In the genomic region with DNA sequence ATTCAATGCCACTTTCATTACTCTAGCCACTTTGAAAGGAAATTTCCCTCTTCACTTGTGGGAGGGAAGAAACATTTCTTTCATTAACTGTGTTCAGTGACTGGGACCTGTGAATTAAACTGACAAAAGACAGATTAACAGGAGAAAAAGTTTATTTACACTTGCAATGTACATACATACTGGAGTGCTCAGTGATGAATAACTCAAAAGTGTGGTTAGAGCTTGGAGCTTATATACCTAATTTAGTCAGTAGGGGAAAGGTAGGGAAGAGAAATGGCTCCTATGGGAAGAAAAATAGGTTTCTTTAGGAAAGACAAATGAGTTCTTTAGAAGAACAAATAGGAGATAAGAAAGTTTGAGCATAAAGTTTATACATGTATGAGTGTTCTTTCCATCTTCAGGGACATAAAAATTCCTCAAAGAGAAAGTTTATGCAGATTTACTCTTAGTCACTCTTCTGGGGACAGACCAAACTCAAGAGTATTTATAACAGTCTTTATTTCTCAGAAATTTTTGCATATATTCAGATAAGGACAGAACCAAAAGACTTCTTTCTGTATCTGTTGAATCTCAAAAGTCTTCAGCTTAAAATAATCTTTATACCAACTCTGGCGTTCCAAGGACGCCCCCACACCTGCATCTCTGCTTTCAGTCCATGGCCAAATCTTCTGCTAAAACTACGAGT, we compare ENCODE assay signal across 19 cellular contexts.
DNase-seq lines count a peak whose midpoint lies in the region; ATAC-seq, FAIRE-seq and TF ChIP-seq lines count a peak whose summit lies in the region.
"Had no signal": no experiment of that assay in that cellular context is flagged by ENCODE, and none has a peak within 500 bp of the region (broad histone marks: within the 10 kb centered on the region; RNA-seq: fewer than 3 reads in every experiment).

No MANE protein-coding gene starts in this region.

- peak overlapping the region; percentile 97; the same call in 1 of the 2 replicates for H3K14ac ChIP-seq in IMR-90 (replicated peaks; ENCODE audit: low read depth, low read length)

- H3K4ac ChIP-seq in IMR-90 (ENCODE audit: low read depth, low read length) = peak overlapping the region; percentile 94

- in situ Hi-C loops in IMR-90 (cut with MboI; ENCODE audit: low sequenced_read_pairs) = no loop called here

- peak overlapping the region; percentile 97; the same call in 1 of the 2 replicates for H2BK20ac ChIP-seq in IMR-90 (ENCODE audit: low read depth, low read length)

- H2BK15ac ChIP-seq in IMR-90 (ENCODE audit: low read depth, low read length) = peak overlapping the region; percentile 95; the same call in 2 of the 3 replicates

- peaks cover 20% of the 10 kb centered on the region for H3K9me1 ChIP-seq in IMR-90 (ENCODE audit: insufficient read depth, low read length)

- TF ChIP-seq RAD21 in IMR-90 (IDR thresholded peaks at IDR 0.05; ENCODE audit: low read length) = no peak

- no peak overlapping the region for H3K4me3 Mint-ChIP-seq in activated naive CD4-positive, alpha-beta T cell treated with anti-CD3 and anti-CD28 coated beads for 36 hours
- no peak overlapping the region for H3K4me3 Mint-ChIP-seq in stimulated activated naive B cell treated with anti-CD40 and anti-IgM and Interleukin-4, amounts not matched to agents 10 μg/mL and 1 μg/mL and 100 μg/mL, for 72 hours
- H3K4me3 Mint-ChIP-seq: central memory CD8-positive, alpha-beta T cell; effector memory CD8-positive, alpha-beta T cell; nephron had no signal

- H3K4me3 ChIP-seq in IMR-90 (ENCODE audit: insufficient read depth, low read depth, low read length) = no peak overlapping the region
- H3K4me3 ChIP-seq in bronchial epithelial cell (ENCODE audit: low read depth, low read length) = no peak overlapping the region
- H3K4me3 ChIP-seq in aorta (ENCODE audit: low read length in 2 of 2) = no peak overlapping the region
- H3K4me3 ChIP-seq: psoas muscle had no signal

- H3K27ac Mint-ChIP-seq in activated naive CD4-positive, alpha-beta T cell treated with anti-CD3 and anti-CD28 coated beads for 36 hours = peak overlapping the region; percentile 74
- no peak overlapping the region for H3K27ac Mint-ChIP-seq in stimulated activated naive B cell treated with anti-CD40 and anti-IgM and Interleukin-4, amounts not matched to agents 10 μg/mL and 1 μg/mL and 100 μg/mL, for 72 hours
- H3K27ac Mint-ChIP-seq: effector memory CD8-positive, alpha-beta T cell had no signal

- ATAC-seq in IMR-90 (ENCODE audit: low read depth) = peak; percentile 7; the same call in 1 of the 2 replicates
- ATAC-seq in stimulated activated naive B cell treated with anti-CD40 and anti-IgM and Interleukin-4, amounts not matched to agents 10 μg/mL and 1 μg/mL and 100 μg/mL, for 72 hours (replicated peaks) = peak; percentile 71 to 84
- ATAC-seq in aorta (ENCODE audit: low FRiP score) = no peak
- no peak for ATAC-seq in HG02678 (IDR thresholded peaks at IDR 0.05; ENCODE audit: unreplicated experiment)
- no peak for ATAC-seq in HG03521 (IDR thresholded peaks at IDR 0.05; ENCODE audit: unreplicated experiment)
- ATAC-seq: effector memory CD8-positive, alpha-beta T cell; psoas muscle; Right ventricle myocardium inferior had no signal

- H3K27ac ChIP-seq in IMR-90 (ENCODE audit: insufficient read depth, low read length) (peak overlapping the region; percentile 41; the same call in 1 of the 2 replicates), aorta (ENCODE audit: low read depth in 1 of 2, low read length in 2 of 2) (no peak overlapping the region)
- H3K27ac ChIP-seq: psoas muscle had no signal

- H3K27me3 ChIP-seq in IMR-90 (ENCODE audit: control insufficient read depth, insufficient read depth, low read length) (no peaks in the 10 kb centered on the region), bronchial epithelial cell (ENCODE audit: control insufficient read depth, insufficient read depth, low read length) (no peaks in the 10 kb centered on the region), aorta (ENCODE audit: control insufficient read depth in 1 of 2, insufficient read depth in 2 of 2, low read length in 1 of 2) (no peaks in the 10 kb centered on the region)

- CTCF ChIA-PET in activated naive CD4-positive, alpha-beta T cell treated with anti-CD3 and anti-CD28 coated beads for 36 hours (lab: Charles Lee) = interaction anchor here (2.9 to 3.8 kb wide), 2 partner anchors 8 to 50 kb away, joined by 8 to 17 read pairs; no protein-coding TSS in a partner anchor
- CTCF ChIA-PET in IMR-90 (lab: Yijun Ruan, JAX) = no interaction called here

- BruUV-seq in IMR-90 (replicated peaks; lab: Mats Ljungman, UMichigan) = no TSS peak

- H4K5ac ChIP-seq in IMR-90 (ENCODE audit: low read depth, low read length) = peak overlapping the region; percentile 56; the same call in 1 of the 2 replicates

- no peak overlapping the region for H3K9ac ChIP-seq in IMR-90 (ENCODE audit: low read depth, low read length)

- H3K36me3 Mint-ChIP-seq in activated naive CD4-positive, alpha-beta T cell treated with anti-CD3 and anti-CD28 coated beads for 36 hours (ENCODE audit: low read depth) = no peaks in the 10 kb centered on the region
- no peaks in the 10 kb centered on the region for H3K36me3 Mint-ChIP-seq in stimulated activated naive B cell treated with anti-CD40 and anti-IgM and Interleukin-4, amounts not matched to agents 10 μg/mL and 1 μg/mL and 100 μg/mL, for 72 hours

- H2AK9ac ChIP-seq in IMR-90 (replicated peaks; ENCODE audit: low read depth, low read length, poor library complexity) = no peak overlapping the region

- peak overlapping the region; percentile 77 to 92; a peak in 3 of 4 replicates for H4K8ac ChIP-seq in IMR-90 (ENCODE audit: low read depth in 2 of 2, low read length in 2 of 2)

- peak overlapping the region; percentile 84; the same call in 1 of the 2 replicates for H3K56ac ChIP-seq in IMR-90 (ENCODE audit: extremely low read depth, insufficient read depth, low read length)

- H3K18ac ChIP-seq in IMR-90 (ENCODE audit: low read depth, low read length) = peak overlapping the region; percentile 98; the same call in 1 of the 2 replicates

- H3K36me3 ChIP-seq in IMR-90 (ENCODE audit: control insufficient read depth, insufficient read depth, low read length) = no peaks in the 10 kb centered on the region
- H3K36me3 ChIP-seq in bronchial epithelial cell (ENCODE audit: control insufficient read depth, insufficient read depth, low read length) = no peaks in the 10 kb centered on the region
- no peaks in the 10 kb centered on the region for H3K36me3 ChIP-seq in aorta (ENCODE audit: control insufficient read depth in 1 of 2, insufficient read depth in 2 of 2, low read length in 1 of 2)

- no peak overlapping the region for H2AFZ ChIP-seq in IMR-90 (replicated peaks; ENCODE audit: low read length, poor library complexity)

- H3K9me3 ChIP-seq in IMR-90 (ENCODE audit: control insufficient read depth, insufficient read depth, low read length) (no peaks in the 10 kb centered on the region), aorta (ENCODE audit: control insufficient read depth, low read length) (no peaks in the 10 kb centered on the region)
- H3K9me3 ChIP-seq: psoas muscle had no signal

- no peak overlapping the region; the same call in 1 of the 2 replicates for H3K4me2 ChIP-seq in IMR-90 (ENCODE audit: low read depth, low read length)

- peaks cover 3% of the 10 kb centered on the region; the same call in 1 of the 2 replicates for H4K20me1 ChIP-seq in IMR-90 (ENCODE audit: insufficient read depth, low read length)

- H2AK5ac ChIP-seq in IMR-90 (ENCODE audit: low read depth, low read length) = no peak overlapping the region

- dilution Hi-C loops in IMR-90 (cut with HindIII; ENCODE audit: low sequenced_read_pairs, unreplicated experiment) = no loop called here

- H3K4me1 ChIP-seq in IMR-90 (ENCODE audit: control insufficient read depth, insufficient read depth, low read length) = peaks cover 28% of the 10 kb centered on the region
- peaks cover 6 to 8% of the 10 kb centered on the region in 2 donors for H3K4me1 ChIP-seq in aorta (ENCODE audit: control insufficient read depth in 1 of 2, insufficient read depth in 2 of 2, low read length in 2 of 2)
- H3K4me1 ChIP-seq: psoas muscle had no signal

- peak overlapping the region; percentile 50 for H4K91ac ChIP-seq in IMR-90 (ENCODE audit: insufficient read depth, low read depth, low read length)

- H3K27me3 Mint-ChIP-seq in activated naive CD4-positive, alpha-beta T cell treated with anti-CD3 and anti-CD28 coated beads for 36 hours (ENCODE audit: low read depth) = peaks cover 18% of the 10 kb centered on the region
- peaks cover 20 to 24% of the 10 kb centered on the region in 2 donors for H3K27me3 Mint-ChIP-seq in stimulated activated naive B cell treated with anti-CD40 and anti-IgM and Interleukin-4, amounts not matched to agents 10 μg/mL and 1 μg/mL and 100 μg/mL, for 72 hours

- TF ChIP-seq CTCF in IMR-90 (conservative IDR thresholded peaks at IDR 0.05; ENCODE audit: low read depth, low read length) (no peak), bronchial epithelial cell (IDR thresholded peaks at IDR 0.05; ENCODE audit: insufficient read depth, low read length, severe bottlenecking) (no peak)

- POLR2A ChIA-PET in IMR-90 (lab: Charles Lee; ENCODE audit: unreplicated experiment) = no interaction called here

- peaks cover 40% of the 10 kb centered on the region for H3K4me1 Mint-ChIP-seq in activated naive CD4-positive, alpha-beta T cell treated with anti-CD3 and anti-CD28 coated beads for 36 hours (ENCODE audit: low read depth)
- peaks cover 3 to 10% of the 10 kb centered on the region in 2 donors for H3K4me1 Mint-ChIP-seq in stimulated activated naive B cell treated with anti-CD40 and anti-IgM and Interleukin-4, amounts not matched to agents 10 μg/mL and 1 μg/mL and 100 μg/mL, for 72 hours
- H3K4me1 Mint-ChIP-seq: central memory CD8-positive, alpha-beta T cell had no signal

- peaks cover 7 to 18% of the 10 kb centered on the region in 2 experiments; a peak in 3 of 4 replicates for H3K79me1 ChIP-seq in IMR-90 (ENCODE audit: low read depth in 1 of 2, low read length in 2 of 2)

- no peak for TF ChIP-seq POLR2A in IMR-90 (IDR thresholded peaks at IDR 0.05; ENCODE audit: low read depth, low read length)

- FAIRE-seq in bronchial epithelial cell (lab: Jason Lieb, UNC) = no peak

- peak; percentile 25 for DNase-seq in activated naive CD4-positive, alpha-beta T cell treated with anti-CD3 and anti-CD28 coated beads for 36 hours
- DNase-seq in activated naive CD4-positive, alpha-beta T cell treated with anti-CD3 and anti-CD28 coated beads, Interleukin-2, amount 50 U/mL, for 16 hours = no peak
- DNase-seq in IMR-90 = peak; percentile 40
- DNase-seq in bronchial epithelial cell (ENCODE audit: low read depth) = peak; percentile 83
- DNase-seq in stimulated activated naive B cell treated with anti-CD40 and anti-IgM and Interleukin-4, amounts not matched to agents 10 μg/mL and 1 μg/mL and 100 μg/mL, for 72 hours = no peak
- no peak for DNase-seq in aorta
- DNase-seq: effector memory CD8-positive, alpha-beta T cell; EL; hypothalamus; mesendoderm; NCI-H1436; NCI-H2227 treated with DMSO at 0.1 percent for 48 hours; psoas muscle; substantia nigra had no signal

- no peaks in the 10 kb centered on the region for H3K9me3 Mint-ChIP-seq in activated naive CD4-positive, alpha-beta T cell treated with anti-CD3 and anti-CD28 coated beads for 36 hours
- H3K9me3 Mint-ChIP-seq in stimulated activated naive B cell treated with anti-CD40 and anti-IgM and Interleukin-4, amounts not matched to agents 10 μg/mL and 1 μg/mL and 100 μg/mL, for 72 hours = peaks cover 0 to 1% of the 10 kb centered on the region in 2 donors
- H3K9me3 Mint-ChIP-seq: central memory CD8-positive, alpha-beta T cell; effector memory CD8-positive, alpha-beta T cell; nephron had no signal

- peak overlapping the region; percentile 94; the same call in 1 of the 2 replicates for H3K23ac ChIP-seq in IMR-90 (ENCODE audit: low read depth, low read length)

- H2BK5ac ChIP-seq in IMR-90 (ENCODE audit: low read depth, low read length, poor library complexity, severe bottlenecking) = peak overlapping the region; percentile 97

- H2BK120ac ChIP-seq in IMR-90 (ENCODE audit: low read depth, low read length) = peak overlapping the region; percentile 99

- WGBS in IMR-90 (ENCODE audit: extremely low coverage in 2 of 2, insufficient read length in 1 of 2), 2 experiments = no CpG with 5 or more reads among the region's 3 CpGs
- WGBS in aorta, 2 donors = 48 to 60% methylated on average over 3 of the region's 3 CpGs

- intact Hi-C loops in activated naive CD4-positive, alpha-beta T cell treated with anti-CD3 and anti-CD28 coated beads for 36 hours (cut with micrococcal nuclease) = loop anchor here (1.0 to 10.0 kb wide), 7 partner anchors 37 to 1299 kb away; a partner anchor contains a TSS
- intact Hi-C loops in IMR-90 (cut with micrococcal nuclease) (loop anchor here (2.0 kb wide), 1 partner anchor 35 kb away; no protein-coding TSS in a partner anchor), aorta (cut with DNase I) (no loop called here)

Comparison
In these comparisons a context has a peak if more than half of its experiments do, and no peak if none do; other contexts are left out.
1. DNase-seq: peak in activated naive CD4-positive, alpha-beta T cell treated with anti-CD3 and anti-CD28 coated beads for 36 hours (single experiment), IMR-90 (single experiment) and bronchial epithelial cell (single experiment); none in activated naive CD4-positive, alpha-beta T cell treated with anti-CD3 and anti-CD28 coated beads, Interleukin-2, amount 50 U/mL, for 16 hours (single experiment), stimulated activated naive B cell treated with anti-CD40 and anti-IgM and Interleukin-4, amounts not matched to agents 10 μg/mL and 1 μg/mL and 100 μg/mL, for 72 hours (single experiment) and aorta (0 of 2).
2. ATAC-seq: peak in IMR-90 (single experiment) and stimulated activated naive B cell treated with anti-CD40 and anti-IgM and Interleukin-4, amounts not matched to agents 10 μg/mL and 1 μg/mL and 100 μg/mL, for 72 hours (2 of 2); none in aorta (single experiment), HG02678 (single experiment) and HG03521 (single experiment).
3. intact Hi-C loops: an anchor here in activated naive CD4-positive, alpha-beta T cell treated with anti-CD3 and anti-CD28 coated beads for 36 hours (1.0 to 10.0 kb wide) and IMR-90 (2.0 kb wide); none called in aorta.